ENCODE assay signal across 17 cellular contexts in genomic region chr17:73432624-73433190, GRCh38.
DNase-seq lines count a peak whose midpoint lies in the region; ATAC-seq, FAIRE-seq and TF ChIP-seq lines count a peak whose summit lies in the region.
"Had no signal": no experiment of that assay in that cellular context is flagged by ENCODE, and none has a peak within 500 bp of the region (broad histone marks: within the 10 kb centered on the region; RNA-seq: fewer than 3 reads in every experiment).

No MANE protein-coding gene starts in this region.

- ATAC-seq in Right ventricle myocardium superior (ENCODE audit: poor library complexity) (no peak), HG02973 (IDR thresholded peaks at IDR 0.05; ENCODE audit: unreplicated experiment) (no peak), left lobe of liver (no peak), HG03520 (IDR thresholded peaks at IDR 0.05; ENCODE audit: unreplicated experiment) (no peak)

- no peaks in the 10 kb centered on the region for H3K27me3 ChIP-seq in bronchial epithelial cell (ENCODE audit: control insufficient read depth, insufficient read depth, low read length)

- peaks cover 3% of the 10 kb centered on the region for H3K36me3 ChIP-seq in bronchial epithelial cell (ENCODE audit: control insufficient read depth, insufficient read depth, low read length)

- intact Hi-C loops in Right ventricle myocardium superior (cut with DNase I) (no loop called here), cardiac septum (cut with DNase I) (loop anchor here (10.0 kb wide), 1 partner anchor 522 kb away; no protein-coding TSS in a partner anchor)

- H3K27ac Mint-ChIP-seq in type B pancreatic cell = peak overlapping the region; percentile 33

- no peak for TF ChIP-seq CTCF in bronchial epithelial cell (IDR thresholded peaks at IDR 0.05; ENCODE audit: insufficient read depth, low read length, severe bottlenecking)
- TF ChIP-seq CTCF in type B pancreatic cell (conservative IDR thresholded peaks at IDR 0.05) = no peak

- H3K9me3 Mint-ChIP-seq in type B pancreatic cell = no peaks in the 10 kb centered on the region
- H3K9me3 Mint-ChIP-seq: CD14-positive monocyte had no signal

- H3K27me3 Mint-ChIP-seq in type B pancreatic cell = peaks cover 3% of the 10 kb centered on the region

- peak; percentile 84 for FAIRE-seq in bronchial epithelial cell (lab: Jason Lieb, UNC)

- peak; percentile 2 for DNase-seq in Right ventricle myocardium superior
- no peak for DNase-seq in cardiac septum (ENCODE audit: low spot score)
- peak; percentile 16 for DNase-seq in NCI-H2171 (lab: John Stamatoyannopoulos, UW)
- DNase-seq in bronchial epithelial cell (ENCODE audit: low read depth) = no peak
- no peak for DNase-seq in type B pancreatic cell (ENCODE audit: extremely low spot score, unreplicated experiment)
- no peak for DNase-seq in left lobe of liver (ENCODE audit: low spot score)
- DNase-seq: GDM1, HCEC 1CT, KG1, NCI-H1417 treated with DMSO at 0.1 percent for 48 hours, NCI-H2029 treated with DMSO at 0.1 percent for 48 hours, NCI-H446 treated with DMSO at 0.1 percent for 48 hours, NCI-H774, RPMI8226 had no signal

- H3K4me3 Mint-ChIP-seq in type B pancreatic cell = no peak overlapping the region
- H3K4me3 Mint-ChIP-seq: CD14-positive monocyte had no signal

- peaks cover 20% of the 10 kb centered on the region for H3K4me1 Mint-ChIP-seq in type B pancreatic cell (ENCODE audit: unreplicated experiment)

- H3K36me3 Mint-ChIP-seq in type B pancreatic cell = peaks cover 4% of the 10 kb centered on the region
- H3K36me3 Mint-ChIP-seq: CD14-positive monocyte had no signal

- H3K4me3 ChIP-seq in bronchial epithelial cell (ENCODE audit: low read depth, low read length) = no peak overlapping the region

Comparison
In these comparisons a context has a peak if more than half of its experiments do, and no peak if none do; other contexts are left out.
1. DNase-seq: peak in Right ventricle myocardium superior (single experiment) and NCI-H2171 (single experiment); none in cardiac septum (single experiment), bronchial epithelial cell (single experiment), type B pancreatic cell (single experiment) and left lobe of liver (single experiment).